In the genomic region with DNA sequence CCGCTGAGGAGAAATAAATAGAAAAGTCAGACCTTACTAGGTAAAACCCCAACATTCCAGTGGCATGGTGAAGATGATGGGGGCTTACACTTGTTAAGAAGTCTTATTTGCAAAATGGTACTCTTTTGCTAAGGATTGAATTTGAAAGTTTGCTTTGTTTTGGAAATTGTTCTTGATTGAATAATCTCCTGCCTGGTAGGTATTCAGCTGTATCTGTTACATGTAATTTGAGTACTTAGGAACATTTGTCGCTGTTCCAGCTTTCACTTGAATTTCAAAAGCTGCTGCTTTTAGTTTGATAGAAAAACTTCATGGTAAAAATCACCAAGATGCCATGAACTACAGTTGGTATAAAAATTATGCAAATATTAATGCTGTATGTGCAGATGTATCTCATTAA, we compare ENCODE assay signal across 1 cellular context.
TF ChIP-seq lines count a peak whose summit lies in the region.

No MANE protein-coding gene starts in this region.

TF ChIP-seq in WTC11, 78 proteins besides CTCF, POLR2A, EP300 and RAD21 (continued from another document):
- TF ChIP-seq, protein P1, sequence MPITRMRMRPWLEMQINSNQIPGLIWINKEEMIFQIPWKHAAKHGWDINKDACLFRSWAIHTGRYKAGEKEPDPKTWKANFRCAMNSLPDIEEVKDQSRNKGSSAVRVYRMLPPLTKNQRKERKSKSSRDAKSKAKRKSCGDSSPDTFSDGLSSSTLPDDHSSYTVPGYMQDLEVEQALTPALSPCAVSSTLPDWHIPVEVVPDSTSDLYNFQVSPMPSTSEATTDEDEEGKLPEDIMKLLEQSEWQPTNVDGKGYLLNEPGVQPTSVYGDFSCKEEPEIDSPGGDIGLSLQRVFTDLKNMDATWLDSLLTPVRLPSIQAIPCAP (CRISPR knock-in tag; IDR thresholded peaks at IDR 0.05) = no peak
- no peak for TF ChIP-seq RORB (CRISPR knock-in tag; IDR thresholded peaks at IDR 0.05)
- no peak for TF ChIP-seq ZNF396 (CRISPR knock-in tag; IDR thresholded peaks at IDR 0.05; ENCODE audit: borderline replicate concordance)
- no peak for TF ChIP-seq EMX1 (CRISPR knock-in tag; IDR thresholded peaks at IDR 0.05)
- no peak for TF ChIP-seq ZNF263 (CRISPR knock-in tag; IDR thresholded peaks at IDR 0.05; ENCODE audit: low read depth)
- no peak for TF ChIP-seq SOX15 (CRISPR knock-in tag; IDR thresholded peaks at IDR 0.05)
- no peak for TF ChIP-seq NR2C2 (CRISPR knock-in tag; IDR thresholded peaks at IDR 0.05)
- no peak for TF ChIP-seq ZNF423 (CRISPR knock-in tag; IDR thresholded peaks at IDR 0.05)
- TF ChIP-seq ESRRA (CRISPR knock-in tag; IDR thresholded peaks at IDR 0.05; ENCODE audit: borderline replicate concordance) = no peak
- TF ChIP-seq MXD4 (CRISPR knock-in tag; IDR thresholded peaks at IDR 0.05; ENCODE audit: borderline replicate concordance) = no peak
- TF ChIP-seq JAZF1 (CRISPR knock-in tag; IDR thresholded peaks at IDR 0.05) = no peak
- TF ChIP-seq, protein P2, sequence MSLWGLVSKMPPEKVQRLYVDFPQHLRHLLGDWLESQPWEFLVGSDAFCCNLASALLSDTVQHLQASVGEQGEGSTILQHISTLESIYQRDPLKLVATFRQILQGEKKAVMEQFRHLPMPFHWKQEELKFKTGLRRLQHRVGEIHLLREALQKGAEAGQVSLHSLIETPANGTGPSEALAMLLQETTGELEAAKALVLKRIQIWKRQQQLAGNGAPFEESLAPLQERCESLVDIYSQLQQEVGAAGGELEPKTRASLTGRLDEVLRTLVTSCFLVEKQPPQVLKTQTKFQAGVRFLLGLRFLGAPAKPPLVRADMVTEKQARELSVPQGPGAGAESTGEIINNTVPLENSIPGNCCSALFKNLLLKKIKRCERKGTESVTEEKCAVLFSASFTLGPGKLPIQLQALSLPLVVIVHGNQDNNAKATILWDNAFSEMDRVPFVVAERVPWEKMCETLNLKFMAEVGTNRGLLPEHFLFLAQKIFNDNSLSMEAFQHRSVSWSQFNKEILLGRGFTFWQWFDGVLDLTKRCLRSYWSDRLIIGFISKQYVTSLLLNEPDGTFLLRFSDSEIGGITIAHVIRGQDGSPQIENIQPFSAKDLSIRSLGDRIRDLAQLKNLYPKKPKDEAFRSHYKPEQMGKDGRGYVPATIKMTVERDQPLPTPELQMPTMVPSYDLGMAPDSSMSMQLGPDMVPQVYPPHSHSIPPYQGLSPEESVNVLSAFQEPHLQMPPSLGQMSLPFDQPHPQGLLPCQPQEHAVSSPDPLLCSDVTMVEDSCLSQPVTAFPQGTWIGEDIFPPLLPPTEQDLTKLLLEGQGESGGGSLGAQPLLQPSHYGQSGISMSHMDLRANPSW (CRISPR knock-in tag; conservative IDR thresholded peaks at IDR 0.05; ENCODE audit: low read depth) = no peak
- TF ChIP-seq FOXK1 (CRISPR knock-in tag; IDR thresholded peaks at IDR 0.05) = no peak
